In the genomic region with DNA sequence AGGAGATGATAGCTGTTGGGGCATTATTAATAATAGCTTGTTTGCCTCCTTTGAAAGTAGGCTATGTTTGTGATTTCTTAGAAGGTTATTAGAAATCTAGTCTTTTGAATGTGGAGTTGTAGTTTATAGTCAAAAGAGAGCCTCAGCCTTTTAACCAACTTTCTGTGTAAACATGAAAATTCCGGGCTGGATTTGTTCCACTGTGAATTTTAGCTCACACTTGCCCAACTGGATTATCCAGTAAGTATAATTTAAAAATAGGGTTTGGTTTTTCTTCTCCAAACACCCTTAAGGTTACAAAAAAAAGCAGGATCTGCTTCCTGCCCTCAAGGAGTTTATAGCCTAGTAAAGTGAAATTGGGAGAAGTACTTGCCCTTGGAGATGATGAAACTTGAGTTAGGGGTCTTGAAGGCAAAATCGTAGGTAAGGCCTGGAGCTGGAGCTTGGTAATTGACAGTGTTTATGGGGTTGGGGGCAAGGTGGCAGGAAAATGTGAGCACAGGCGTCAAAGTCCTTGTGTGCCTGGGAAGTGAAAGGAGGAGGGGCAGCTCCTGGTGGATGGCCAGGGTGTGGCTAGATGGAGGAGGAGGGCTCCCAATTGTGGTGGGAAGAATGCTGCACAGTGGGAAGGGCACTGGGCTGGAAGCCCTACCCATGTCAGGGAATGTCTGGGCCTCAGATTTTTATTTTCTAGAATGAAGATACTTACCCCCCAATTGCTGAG, we compare ENCODE assay signal across 25 cellular contexts. TPM values are rescaled to one million over a fixed set of nuclear protein-coding genes. Genes with fewer than 3 reads are reported as not detected.
DNase-seq lines count a peak whose midpoint lies in the region; ATAC-seq, FAIRE-seq and TF ChIP-seq lines count a peak whose summit lies in the region.
"Had no signal": no experiment of that assay in that cellular context is flagged by ENCODE, and none has a peak within 500 bp of the region (broad histone marks: within the 10 kb centered on the region; RNA-seq: fewer than 3 reads in every experiment).

No MANE protein-coding gene starts in this region.

- CTCF ChIA-PET in HepG2 (lab: Yijun Ruan, JAX; ENCODE audit: low intra/inter-chr PET ratio, low total read pairs), result no interaction called here

- no peak for TF ChIP-seq POLR2A in HepG2 (IDR thresholded peaks at IDR 0.05; ENCODE audit: insufficient read depth in 1 of 2, low read depth in 2 of 2, low read length in 2 of 2)
- TF ChIP-seq POLR2A in right lobe of liver (IDR thresholded peaks at IDR 0.05), result no peak
- TF ChIP-seq POLR2A in breast epithelium (IDR thresholded peaks at IDR 0.05), result no peak

- no TSS peak for BruUV-seq in HepG2 (replicated peaks; lab: Mats Ljungman, UMichigan)

- H3K9ac ChIP-seq in HepG2 (ENCODE audit: insufficient read depth, low read depth, low read length), result no peak overlapping the region
- H3K9ac ChIP-seq: BLaER1 had no signal

- H3K9me3 ChIP-seq in HepG2 (ENCODE audit: low read length) (no peaks in the 10 kb centered on the region), right lobe of liver (no peaks in the 10 kb centered on the region), breast epithelium (no peaks in the 10 kb centered on the region), muscle layer of duodenum (ENCODE audit: control insufficient read depth in 1 of 2, low read length in 2 of 2) (no peaks in the 10 kb centered on the region)
- H3K9me3 ChIP-seq: ascending aorta, BLaER1, psoas muscle had no signal

- POLR2A ChIA-PET in HepG2 (lab: Yijun Ruan, JAX), result interaction anchor here (0.7 kb wide), 1 partner anchor 21 kb away, joined by 3 read pairs; no protein-coding TSS in a partner anchor

- FAIRE-seq in HepG2 (lab: Jason Lieb, UNC), result no peak
- no peak for FAIRE-seq in RCC 7860 (lab: Jason Lieb, UNC)
- FAIRE-seq: A204.1, GM12891, urothelium cell line had no signal

- no peak for TF ChIP-seq CTCF in HepG2 (CRISPR knock-in tag; IDR thresholded peaks at IDR 0.05)
- no peak for TF ChIP-seq CTCF in right lobe of liver (IDR thresholded peaks at IDR 0.05)
- TF ChIP-seq CTCF in breast epithelium (IDR thresholded peaks at IDR 0.05), result no peak

- WGBS in HepG2 (ENCODE audit: low lambda C conversion rate), result 87% methylated on average over 3 of the region's 3 CpGs
- 62% methylated on average over 3 of the region's 3 CpGs for WGBS in right lobe of liver (ENCODE audit: insufficient coverage, low coverage, low lambda C conversion rate, missing lambda C conversion rate)

- no peak for DNase-seq in HepG2 (ENCODE audit: low spot score)
- no peak for DNase-seq in right lobe of liver
- DNase-seq in breast epithelium (ENCODE audit: low spot score in 2 of 2), result no peak
- DNase-seq in NCI-H1092 (lab: John Stamatoyannopoulos, UW), result no peak
- DNase-seq in RCC 7860 (ENCODE audit: low spot score), result no peak
- DNase-seq in NCI-H1436 (lab: John Stamatoyannopoulos, UW), result no peak
- DNase-seq: activated B cell treated with CpG ODN at 0.5 μM for 24 hours; activated CD4-positive, alpha-beta memory T cell treated with anti-CD3 and anti-CD28 coated beads for 36 hours; activated naive CD4-positive, alpha-beta T cell treated with anti-CD3 and anti-CD28 coated beads for 36 hours; activated T-cell treated with anti-CD3 and anti-CD28 coated beads for 4 hours; DMS153; effector memory CD8-positive, alpha-beta T cell; immature natural killer cell; NCI-H1105 treated with DMSO at 0.1 percent for 48 hours; NCI-H526; psoas muscle had no signal

- H3K27me3 ChIP-seq in HepG2 (ENCODE audit: control insufficient read depth in 1 of 2, insufficient read depth in 2 of 2, low read length in 2 of 2) (no peaks in the 10 kb centered on the region), right lobe of liver (no peaks in the 10 kb centered on the region), breast epithelium (no peaks in the 10 kb centered on the region), muscle layer of duodenum (ENCODE audit: low read depth, low read length) (no peaks in the 10 kb centered on the region)
- H3K27me3 ChIP-seq: ascending aorta, BLaER1 had no signal

- H3K4me1 ChIP-seq in HepG2 (ENCODE audit: insufficient read depth, low read length), result peaks cover 8% of the 10 kb centered on the region
- H3K4me1 ChIP-seq in right lobe of liver, result peaks cover 0 to 14% (median 0%) of the 10 kb centered on the region in 4 donors
- no peaks in the 10 kb centered on the region for H3K4me1 ChIP-seq in breast epithelium
- H3K4me1 ChIP-seq in muscle layer of duodenum (ENCODE audit: control insufficient read depth in 1 of 2, insufficient read depth in 2 of 2, low read length in 2 of 2), result peaks cover 0 to 11% of the 10 kb centered on the region in 2 donors
- H3K4me1 ChIP-seq: ascending aorta had no signal

- H3K36me3 ChIP-seq in HepG2 (replicated peaks in 1 of 2; ENCODE audit: control insufficient read depth in 1 of 2, insufficient read depth in 2 of 2, low read length in 2 of 2) (peaks cover 0 to 3% of the 10 kb centered on the region in 2 experiments; a peak in 1 of 5 replicates), right lobe of liver (no peaks in the 10 kb centered on the region), breast epithelium (no peaks in the 10 kb centered on the region), muscle layer of duodenum (ENCODE audit: control insufficient read depth in 1 of 2, insufficient read depth in 2 of 2, low read length in 2 of 2) (no peaks in the 10 kb centered on the region)
- H3K36me3 ChIP-seq: ascending aorta, BLaER1 had no signal

- H3K4me3 ChIP-seq in HepG2 (replicated peaks in 1 of 3; ENCODE audit: insufficient read depth in 1 of 3, low read depth in 2 of 3, low read length in 3 of 3) (no peak overlapping the region), right lobe of liver (no peak overlapping the region), breast epithelium (no peak overlapping the region), muscle layer of duodenum (ENCODE audit: low read depth in 1 of 2, low read length in 2 of 2) (no peak overlapping the region)
- H3K4me3 ChIP-seq: ascending aorta, BLaER1, lung, psoas muscle had no signal

- no peak for TF ChIP-seq RAD21 in HepG2 (CRISPR knock-in tag; IDR thresholded peaks at IDR 0.05)

- in situ Hi-C loops in HepG2 (cut with HindIII; ENCODE audit: extremely low pct_ligation_motif_present, low pct_unique_long_range_greater_than_20kb), result no loop called here

- H3K4me2 ChIP-seq in HepG2 (ENCODE audit: low read depth, low read length), result no peak overlapping the region
- H3K4me2 ChIP-seq: BLaER1 had no signal

- intact Hi-C loops in HepG2 (cut with micrococcal nuclease; ENCODE audit: unreplicated experiment) (no loop called here), right lobe of liver (cut with DNase I) (no loop called here), breast epithelium (cut with DNase I; ENCODE audit: low total_unique reads) (no loop called here)

- no peak overlapping the region for H3K27ac ChIP-seq in HepG2 (ENCODE audit: extremely low read length, insufficient read depth, low read length)
- no peak overlapping the region for H3K27ac ChIP-seq in right lobe of liver
- peak overlapping the region; percentile 37 to 66 for H3K27ac ChIP-seq in breast epithelium
- peak overlapping the region; percentile 12 for H3K27ac ChIP-seq in muscle layer of duodenum (ENCODE audit: low read length)
- H3K27ac ChIP-seq: ascending aorta, BLaER1, psoas muscle had no signal

- ATAC-seq in HepG2, result peak; percentile 44; the same call in 1 of the 3 replicates
- ATAC-seq in right lobe of liver, result no peak
- ATAC-seq in HG03354 (IDR thresholded peaks at IDR 0.05; ENCODE audit: poor library complexity, severe bottlenecking, unreplicated experiment), result no peak
- ATAC-seq: effector memory CD8-positive, alpha-beta T cell; natural killer cell treated with Interleukin-12 subunit alpha and Interleukin-12 subunit beta and Interleukin-15 and Interleukin-18, amount 100 ng/mL, for 72 hours; psoas muscle had no signal

- H2AFZ ChIP-seq in HepG2 (ENCODE audit: low read length), result no peak overlapping the region

- H3K79me2 ChIP-seq in HepG2 (ENCODE audit: insufficient read depth, low read length), result peaks cover 37% of the 10 kb centered on the region

- H4K20me1 ChIP-seq in HepG2 (ENCODE audit: insufficient read depth, low read length), result no peaks in the 10 kb centered on the region
- H4K20me1 ChIP-seq: BLaER1 had no signal

- TF ChIP-seq EP300 in HepG2 (IDR thresholded peaks at IDR 0.05; ENCODE audit: low read depth in 2 of 2, low read length in 2 of 2), result no peak
- TF ChIP-seq EP300 in HepG2 (CRISPR knock-in tag; IDR thresholded peaks at IDR 0.05; ENCODE audit: borderline replicate concordance), result no peak

TF ChIP-seq in HepG2, 621 proteins besides CTCF, POLR2A, EP300 and RAD21 (continues in another document):
- TF ChIP-seq ZNF235 (CRISPR knock-in tag; IDR thresholded peaks at IDR 0.05; ENCODE audit: borderline replicate concordance) (no peak), FOXA3 (CRISPR knock-in tag; IDR thresholded peaks at IDR 0.05) (no peak), JARID2 (CRISPR knock-in tag; IDR thresholded peaks at IDR 0.05; ENCODE audit: insufficient replicate concordance) (no peak)

RNA-seq across cellular contexts. Expression of gene ITGA6, which starts 21.3 kb away (rescaled TPM):
- total RNA-seq in HepG2 (2016; rRNA removed; fragmentation: Illumina TruSeq; extraction: Trizol) (49.6 and 92.5 TPM in 2 replicates), right lobe of liver (10 to 100 TPM; 10.7 to 26.8 (median 17.2) TPM), breast epithelium (10 to 100 TPM; 45.9 to 99.5 (median 93.1) TPM)
- total RNA-seq in HepG2 (2016; cell fraction: cytosol; rRNA removed; fragmentation: Illumina TruSeq; extraction: Trizol; ENCODE audit: low read depth), result 4.0 and 7.3 TPM in 2 replicates
- total RNA-seq in HepG2 (2016; cell fraction: insoluble cytoplasmic fraction; rRNA removed; fragmentation: Illumina TruSeq; extraction: Trizol), result 46.0 and 93.0 TPM in 2 replicates
- 20.1 and 25.4 TPM in 2 replicates for total RNA-seq in HepG2 (2016; cell fraction: membrane; rRNA removed; fragmentation: Illumina TruSeq; extraction: Trizol)
- total RNA-seq in HepG2 (2016; cell fraction: nucleus; rRNA removed; fragmentation: Illumina TruSeq; extraction: Trizol), result 132 and 146 TPM in 2 replicates
- 21.6 and 24.0 TPM in 2 replicates for polyA plus RNA-seq in HepG2 (2011; rRNA removed)
- 12.2 and 19.7 TPM in 2 replicates for polyA plus RNA-seq in HepG2 (2011; cell fraction: cytosol; rRNA removed)
- 24.5 and 30.3 TPM in 2 replicates for polyA plus RNA-seq in HepG2 (2011; cell fraction: nucleus; rRNA removed)
- polyA plus RNA-seq in HepG2 (2012), result 55.3 and 56.2 TPM in 2 replicates
- 2.1 TPM in 2 replicates for polyA plus RNA-seq in HepG2 (2016; cell fraction: cytosol; fragmentation: Illumina TruSeq; extraction: Trizol; ENCODE audit: low read depth)
- 27.1 and 28.5 TPM in 2 replicates for polyA plus RNA-seq in HepG2 (2016; cell fraction: insoluble cytoplasmic fraction; fragmentation: Illumina TruSeq; extraction: Trizol; ENCODE audit: low read depth)
- 5.3 and 7.3 TPM in 2 replicates for polyA plus RNA-seq in HepG2 (2016; cell fraction: membrane; fragmentation: Illumina TruSeq; extraction: Trizol; ENCODE audit: low read depth)
- 118 and 128 TPM in 2 replicates for polyA plus RNA-seq in HepG2 (2016; cell fraction: nucleus; fragmentation: Illumina TruSeq; extraction: Trizol; ENCODE audit: insufficient read depth, low read depth)
- 8.5 and 31.2 TPM in 2 replicates for polyA minus RNA-seq in HepG2 (2011; rRNA and poly(A)+ RNA removed; ENCODE audit: low replicate concordance)
- polyA minus RNA-seq in HepG2 (2011; cell fraction: cytosol; rRNA and poly(A)+ RNA removed), result 32.7 and 35.0 TPM in 2 replicates
- polyA minus RNA-seq in HepG2 (2011; cell fraction: nucleus; rRNA and poly(A)+ RNA removed), result 106 and 110 TPM in 2 replicates

Comparison
In these comparisons a context has a peak if more than half of its experiments do, and no peak if none do; other contexts are left out.
1. H3K27ac ChIP-seq: peak in breast epithelium (2 of 2) and muscle layer of duodenum (single experiment); none in HepG2 (single experiment) and right lobe of liver (0 of 3).